In the genomic region with DNA sequence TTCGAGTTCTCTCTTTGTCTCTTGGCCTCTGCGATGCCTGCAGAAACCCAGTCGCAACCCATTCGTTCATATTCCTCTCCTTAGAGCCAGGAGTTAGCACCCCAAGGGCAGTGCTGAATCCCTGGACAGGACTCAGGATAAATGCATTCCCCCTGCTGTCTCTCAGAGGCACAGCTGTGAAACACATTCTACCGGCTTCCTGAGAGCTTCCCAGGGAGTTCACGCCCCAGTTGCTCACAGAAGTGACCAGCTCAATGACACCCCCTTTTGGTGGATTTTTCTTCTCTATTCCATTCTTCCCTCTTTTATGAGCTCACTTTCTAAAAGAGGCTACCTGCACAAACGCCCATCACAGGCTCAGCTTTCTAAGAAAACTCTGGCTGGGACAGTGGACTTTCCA, we compare ENCODE assay signal across 5 cellular contexts. TPM values are rescaled to one million over a fixed set of nuclear protein-coding genes. Genes with fewer than 3 reads are reported as not detected.
"Had no signal": no experiment of that assay in that cellular context is flagged by ENCODE, and none has a peak within 500 bp of the region (broad histone marks: within the 10 kb centered on the region; RNA-seq: fewer than 3 reads in every experiment).

No MANE protein-coding gene starts in this region.

RNA-seq across cellular contexts. Expression of a gene that starts 8.2 kb away (rescaled TPM):
- total RNA-seq: activated CD4-positive, alpha-beta T cell treated with anti-CD3 and anti-CD28 coated beads for 36 hours; activated naive CD4-positive, alpha-beta T cell treated with anti-CD3 and anti-CD28 coated beads, Interleukin-2, amount 50 U/mL, for 72 hours; activated T-helper 17 cell treated with anti-CD3 and anti-CD28 coated beads, Interleukin-2, amount 50 U/mL, for 72 hours; fibroblast of lung; natural killer cell had no signal
